21 cellular contexts compared by ENCODE assay signal in genomic region chr14:100088226-100088625, GRCh38. TPM values are rescaled to one million over a fixed set of nuclear protein-coding genes. Genes with fewer than 3 reads are reported as not detected.
DNase-seq lines count a peak whose midpoint lies in the region; ATAC-seq lines count a peak whose summit lies in the region.
"Had no signal": no experiment of that assay in that cellular context is flagged by ENCODE, and none has a peak within 500 bp of the region (broad histone marks: within the 10 kb centered on the region; RNA-seq: fewer than 3 reads in every experiment).

No MANE protein-coding gene starts in this region.

- no peaks in the 10 kb centered on the region for H3K27me3 Mint-ChIP-seq in IgD-negative memory B cell
- H3K27me3 Mint-ChIP-seq in activated naive CD8-positive, alpha-beta T cell, result no peaks in the 10 kb centered on the region

- no peaks in the 10 kb centered on the region for H3K36me3 Mint-ChIP-seq in IgD-negative memory B cell
- H3K36me3 Mint-ChIP-seq in activated naive CD8-positive, alpha-beta T cell, result peaks cover 31% of the 10 kb centered on the region
- H3K36me3 Mint-ChIP-seq in stimulated activated effector memory CD8-positive, alpha-beta T cell treated with anti-CD3 and anti-CD28 coated beads, Interleukin-12 subunit alpha, Interleukin-12 subunit beta, amount 100 ng/mL, for 72 hours, result peaks cover 100% of the 10 kb centered on the region

- peaks cover 5 to 22% (median 12%) of the 10 kb centered on the region in 3 donors for H3K4me1 Mint-ChIP-seq in IgD-negative memory B cell
- peaks cover 95% of the 10 kb centered on the region for H3K4me1 Mint-ChIP-seq in activated naive CD8-positive, alpha-beta T cell (ENCODE audit: low read depth)
- peaks cover 81% of the 10 kb centered on the region for H3K4me1 Mint-ChIP-seq in stimulated activated effector memory CD8-positive, alpha-beta T cell treated with anti-CD3 and anti-CD28 coated beads, Interleukin-12 subunit alpha, Interleukin-12 subunit beta, amount 100 ng/mL, for 72 hours

- peak overlapping the region in 2 of 3 donors; percentile 11 to 22 for H3K27ac Mint-ChIP-seq in IgD-negative memory B cell
- H3K27ac Mint-ChIP-seq in activated naive CD8-positive, alpha-beta T cell, result peak overlapping the region; percentile 99
- peak overlapping the region; percentile 88 for H3K27ac Mint-ChIP-seq in stimulated activated effector memory CD8-positive, alpha-beta T cell treated with anti-CD3 and anti-CD28 coated beads, Interleukin-12 subunit alpha, Interleukin-12 subunit beta, amount 100 ng/mL, for 72 hours
- H3K27ac Mint-ChIP-seq: CD14-positive monocyte had no signal

- DNase-seq in activated effector memory CD4-positive, alpha-beta T cell treated with anti-CD3 and anti-CD28 coated beads, Interleukin-2, amount 50 U/mL, for 16 hours, result peak; percentile 36
- DNase-seq in activated effector memory CD4-positive, alpha-beta T cell treated with Interleukin-2 at 50 U/mL for 16 hours, result no peak
- no peak for DNase-seq in stimulated activated effector memory CD8-positive, alpha-beta T cell treated with anti-CD3 and anti-CD28 coated beads, Interleukin-12 subunit alpha, Interleukin-12 subunit beta, amount 100 ng/mL, for 72 hours (ENCODE audit: low spot score in 2 of 2)
- DNase-seq: activated CD4-positive, alpha-beta T cell treated with anti-CD3 and anti-CD28 coated beads, Interleukin-2, amount 50 U/mL, for 1 hour; anterior cingulate cortex; DMS 273 treated with DMSO at 0.1 percent for 48 hours; esophagus squamous epithelium; hippocampal formation; left lung; NCI-H1048; NCI-H1930; NCI-H2227 treated with DMSO at 0.1 percent for 48 hours; retina; SJCRH30; stimulated activated naive CD4-positive, alpha-beta T cell; T-helper 1 cell had no signal

- ATAC-seq in stimulated activated effector memory CD8-positive, alpha-beta T cell treated with anti-CD3 and anti-CD28 coated beads, Interleukin-12 subunit alpha, Interleukin-12 subunit beta, amount 100 ng/mL, for 72 hours, result no peak
- ATAC-seq in GM19467 (IDR thresholded peaks at IDR 0.05; ENCODE audit: unreplicated experiment) (no peak), GM19452 (IDR thresholded peaks at IDR 0.05; ENCODE audit: unreplicated experiment) (no peak)
- ATAC-seq: left lung had no signal

- H3K4me3 Mint-ChIP-seq in IgD-negative memory B cell, result no peak overlapping the region
- peak overlapping the region; percentile 38 for H3K4me3 Mint-ChIP-seq in activated naive CD8-positive, alpha-beta T cell
- no peak overlapping the region for H3K4me3 Mint-ChIP-seq in stimulated activated effector memory CD8-positive, alpha-beta T cell treated with anti-CD3 and anti-CD28 coated beads, Interleukin-12 subunit alpha, Interleukin-12 subunit beta, amount 100 ng/mL, for 72 hours
- H3K4me3 Mint-ChIP-seq: CD14-positive monocyte had no signal

- no peaks in the 10 kb centered on the region for H3K9me3 Mint-ChIP-seq in IgD-negative memory B cell
- H3K9me3 Mint-ChIP-seq in activated naive CD8-positive, alpha-beta T cell (ENCODE audit: low read depth), result no peaks in the 10 kb centered on the region
- H3K9me3 Mint-ChIP-seq in stimulated activated effector memory CD8-positive, alpha-beta T cell treated with anti-CD3 and anti-CD28 coated beads, Interleukin-12 subunit alpha, Interleukin-12 subunit beta, amount 100 ng/mL, for 72 hours, result no peaks in the 10 kb centered on the region
- H3K9me3 Mint-ChIP-seq: CD14-positive monocyte had no signal

RNA-seq across cellular contexts. Expression of gene EVL, which starts 23.0 kb away (rescaled TPM):
- polyA plus RNA-seq in IgD-negative memory B cell, result 73.3 TPM

Comparison
In these comparisons a context has a peak if more than half of its experiments do, and no peak if none do; other contexts are left out.
1. H3K27ac Mint-ChIP-seq: peak in every context shown above with its lines; median percentile 99 in activated naive CD8-positive, alpha-beta T cell; 88 in stimulated activated effector memory CD8-positive, alpha-beta T cell treated with anti-CD3 and anti-CD28 coated beads, Interleukin-12 subunit alpha, Interleukin-12 subunit beta, amount 100 ng/mL, for 72 hours; 16 in IgD-negative memory B cell.